9 cellular contexts compared by ENCODE assay signal in the genomic region with DNA sequence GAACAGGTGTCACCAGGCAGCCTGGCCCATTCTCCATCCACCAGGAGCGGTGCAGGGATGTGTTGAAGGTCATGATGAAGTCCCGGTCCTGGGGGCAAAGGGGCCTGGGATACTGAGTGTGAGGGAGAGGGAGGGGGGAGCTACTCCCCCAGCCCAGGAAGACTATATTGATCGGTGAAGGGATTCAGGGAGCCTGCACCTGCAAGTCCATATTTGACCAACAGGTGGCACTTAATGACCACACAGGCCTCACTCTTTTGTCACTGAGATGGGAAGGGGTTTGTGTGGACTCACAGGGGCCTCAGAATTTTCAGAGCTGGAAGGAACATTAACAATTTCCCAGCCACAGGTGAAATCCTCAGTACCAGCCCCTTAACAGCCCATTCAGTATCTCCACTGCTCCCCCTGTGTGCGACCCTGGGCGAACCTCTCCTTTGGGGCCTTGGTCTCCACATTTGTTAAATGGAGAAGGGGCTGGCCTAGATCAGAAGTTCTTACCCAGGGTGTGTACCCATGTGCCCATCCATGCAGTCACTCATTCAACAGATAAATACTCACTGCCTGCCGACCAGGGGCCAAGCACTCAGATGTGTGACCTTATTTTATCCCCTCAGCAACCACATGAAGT. TPM values are rescaled to one million over a fixed set of nuclear protein-coding genes. Genes with fewer than 3 reads are reported as not detected.
DNase-seq lines count a peak whose midpoint lies in the region; ATAC-seq and TF ChIP-seq lines count a peak whose summit lies in the region.
"Had no signal": no experiment of that assay in that cellular context is flagged by ENCODE, and none has a peak within 500 bp of the region (broad histone marks: within the 10 kb centered on the region; RNA-seq: fewer than 3 reads in every experiment).

No MANE protein-coding gene starts in this region.

- no peak for ATAC-seq in HG03175 (IDR thresholded peaks at IDR 0.05; ENCODE audit: unreplicated experiment)

- no peaks in the 10 kb centered on the region for H3K9me3 ChIP-seq in colonic mucosa

- no peak overlapping the region for H3K27ac ChIP-seq in colonic mucosa

- H3K4me1 ChIP-seq in colonic mucosa: no peaks in the 10 kb centered on the region

- peak; percentile 96 for TF ChIP-seq CTCF in LNCAP (IDR thresholded peaks at IDR 0.05)
- TF ChIP-seq CTCF in colonic mucosa (IDR thresholded peaks at IDR 0.05): peak; percentile 72

- no peaks in the 10 kb centered on the region for H3K36me3 ChIP-seq in colonic mucosa

- H3K4me3 ChIP-seq in colonic mucosa: no peak overlapping the region

- intact Hi-C loops in colonic mucosa (cut with DNase I): loop anchor here (2.0 to 10.0 kb wide), 3 partner anchors 151 to 361 kb away; no protein-coding TSS in a partner anchor

- peak; percentile 27 to 56 for DNase-seq in NCI-H446 (lab: John Stamatoyannopoulos, UW)
- DNase-seq in NCI-H446 treated with DMSO at 0.1 percent for 48 hours (lab: John Stamatoyannopoulos, UW): no peak
- DNase-seq in SHP77 treated with DMSO at 0.1 percent for 48 hours (lab: John Stamatoyannopoulos, UW): peak; percentile 26
- peak; percentile 49 for DNase-seq in colonic mucosa
- peak; percentile 41 for DNase-seq in myocyte (ENCODE audit: low read depth)
- DNase-seq in hippocampal formation (lab: John Stamatoyannopoulos, UW): no peak

- H3K9ac ChIP-seq in colonic mucosa (ENCODE audit: low read depth in 2 of 2, low read length in 2 of 2): no peak overlapping the region

- no peaks in the 10 kb centered on the region for H3K27me3 ChIP-seq in colonic mucosa

RNA-seq across cellular contexts. Expression of a gene that starts 55.6 kb away (rescaled TPM):
- total RNA-seq in colonic mucosa (under 1 TPM in 1 of 2 donors, not detected in 1; 0.20 TPM), myocyte (0.05 and 0.13 TPM in 2 replicates)
- polyA plus RNA-seq in myocyte (2012): 0.23 TPM
- total RNA-seq: CD8-positive, alpha-beta memory T cell had no signal
- polyA plus RNA-seq: CD8-positive, alpha-beta memory T cell had no signal

Comparison
In these comparisons a context has a peak if more than half of its experiments do, and no peak if none do; other contexts are left out.
1. DNase-seq: peak in NCI-H446 (2 of 2), SHP77 treated with DMSO at 0.1 percent for 48 hours (single experiment), colonic mucosa (single experiment) and myocyte (single experiment); none in NCI-H446 treated with DMSO at 0.1 percent for 48 hours (single experiment) and hippocampal formation (0 of 2).